25 cellular contexts compared by ENCODE assay signal in the genomic region with DNA sequence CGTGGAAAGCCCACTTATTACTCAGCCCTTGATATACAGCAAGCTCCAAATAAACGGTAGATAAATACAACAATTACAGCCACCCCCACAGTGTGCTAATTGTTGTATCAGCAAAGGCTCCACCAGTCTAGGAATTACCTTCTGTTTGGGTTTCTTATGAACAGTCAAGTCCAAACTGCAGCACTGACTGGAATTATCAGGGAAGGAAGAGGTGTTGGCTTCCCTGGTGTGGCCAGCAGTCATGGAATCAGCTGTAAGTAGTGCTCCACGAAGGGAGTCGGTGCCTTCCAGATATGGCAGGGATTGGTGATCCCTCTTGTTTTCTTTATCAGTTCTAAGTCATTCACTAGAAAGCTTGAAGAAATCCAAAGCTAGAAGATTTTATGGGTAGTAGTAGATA.
"Had no signal": no experiment of that assay in that cellular context is flagged by ENCODE, and none has a peak within 500 bp of the region (broad histone marks: within the 10 kb centered on the region; RNA-seq: fewer than 3 reads in every experiment).

No MANE protein-coding gene starts in this region.

- H3K4me1 Mint-ChIP-seq: immature natural killer cell had no signal

- H3K4me3 ChIP-seq: colonic mucosa, dorsolateral prefrontal cortex, esophagus squamous epithelium, gastroesophageal sphincter, heart left ventricle, hepatocyte, left ventricle myocardium inferior, lower lobe of right lung, mucosa of descending colon had no signal

- H2AFZ ChIP-seq: hepatocyte had no signal

- H3K36me3 ChIP-seq: colonic mucosa, esophagus squamous epithelium, gastroesophageal sphincter, heart left ventricle, left ventricle myocardium inferior, lower lobe of right lung had no signal

- H3K27ac ChIP-seq: colonic mucosa, dorsolateral prefrontal cortex, esophagus squamous epithelium, foreskin keratinocyte, gastroesophageal sphincter, heart left ventricle, hepatocyte, left ventricle myocardium inferior, lower lobe of right lung had no signal

- H3K4me1 ChIP-seq: colonic mucosa, esophagus squamous epithelium, foreskin keratinocyte, heart left ventricle, left ventricle myocardium inferior, lower lobe of right lung had no signal

- DNase-seq: cerebellar nuclear complex; colonic mucosa; dermis blood vessel endothelial cell; dorsolateral prefrontal cortex; effector CD4-positive, alpha-beta T cell; effector memory CD4-positive, alpha-beta T cell; esophagus squamous epithelium; foreskin keratinocyte; heart left ventricle; hypothalamus; immature natural killer cell; islet precursor cell; kidney; kidney glomerular epithelial cell; left colon; left ventricle myocardium inferior; lower lobe of right lung; mesenchymal stem cell; mucosa of descending colon had no signal

- H3K79me2 ChIP-seq: hepatocyte had no signal

- H3K27ac Mint-ChIP-seq: immature natural killer cell, mesothelial cell of epicardium had no signal

- H3K36me3 Mint-ChIP-seq: immature natural killer cell, mesothelial cell of epicardium had no signal

- H3K27me3 ChIP-seq: colonic mucosa, esophagus squamous epithelium, foreskin keratinocyte, gastroesophageal sphincter, heart left ventricle, hepatocyte had no signal

- FAIRE-seq: endothelial cell of umbilical vein, frontal cortex, kidney had no signal

- H3K9me3 ChIP-seq: colonic mucosa, esophagus squamous epithelium, left ventricle myocardium inferior, lower lobe of right lung, mucosa of descending colon had no signal

- H3K9me3 Mint-ChIP-seq: immature natural killer cell had no signal

- ATAC-seq: foreskin keratinocyte, gastroesophageal sphincter, left colon, left lobe of liver, lower lobe of right lung, mucosa of descending colon had no signal

- H3K4me3 Mint-ChIP-seq: immature natural killer cell, mesothelial cell of epicardium had no signal

- H3K4me2 ChIP-seq: hepatocyte had no signal
